1 cellular context compared by ENCODE assay signal in the genomic region with DNA sequence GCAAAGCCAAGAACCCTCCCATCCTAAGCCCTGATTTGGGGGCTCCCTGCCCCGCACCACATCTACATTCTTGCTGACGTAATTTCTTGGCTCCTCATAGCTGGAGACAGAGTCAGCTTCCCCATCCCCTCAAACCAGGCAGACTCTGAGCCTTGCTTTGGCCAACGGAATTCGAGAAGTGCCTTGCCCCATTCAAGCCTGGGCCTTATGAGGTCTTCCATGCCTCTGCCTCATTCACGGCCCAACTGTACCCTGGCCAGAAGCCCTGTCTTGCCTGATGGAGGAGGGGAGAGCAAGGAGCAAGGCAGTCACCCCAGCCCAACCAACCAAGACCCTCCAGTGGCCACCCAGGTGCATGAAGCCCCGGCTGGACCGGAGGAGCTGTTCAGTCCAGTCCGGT.
TF ChIP-seq lines count a peak whose summit lies in the region.

No MANE protein-coding gene starts in this region.

TF ChIP-seq in H1, 55 proteins besides CTCF, POLR2A, EP300 and RAD21:
- TF ChIP-seq RBBP5 (IDR thresholded peaks at IDR 0.05; ENCODE audit: borderline replicate concordance, low read depth, low read length) (no peak), RXRA (IDR thresholded peaks at IDR 0.05; ENCODE audit: insufficient read depth, low read depth, low read length) (no peak), MAFK (IDR thresholded peaks at IDR 0.05; ENCODE audit: low read depth, low read length) (no peak), GABPA (IDR thresholded peaks at IDR 0.05; ENCODE audit: borderline replicate concordance, insufficient read depth, low read length) (no peak), BACH1 (IDR thresholded peaks at IDR 0.05; ENCODE audit: low read length) (no peak), CBX5 (IDR thresholded peaks at IDR 0.05; ENCODE audit: low read depth, low read length) (no peak), SP2 (IDR thresholded peaks at IDR 0.05; ENCODE audit: low read length) (no peak), PHF8 (conservative IDR thresholded peaks at IDR 0.05; ENCODE audit: low read depth, low read length) (no peak)
- TF ChIP-seq, protein P1, sequence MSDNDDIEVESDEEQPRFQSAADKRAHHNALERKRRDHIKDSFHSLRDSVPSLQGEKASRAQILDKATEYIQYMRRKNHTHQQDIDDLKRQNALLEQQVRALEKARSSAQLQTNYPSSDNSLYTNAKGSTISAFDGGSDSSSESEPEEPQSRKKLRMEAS (IDR thresholded peaks at IDR 0.05) = no peak
